ENCODE assay signal across 1 cellular context in genomic region chr6:87589693-87590416, GRCh38.
A peak's percentile ranks its signal among the peaks of the same experiment; 100 is the strongest.
TF ChIP-seq lines count a peak whose summit lies in the region.

Gene ORC3, plus strand, starts transcription at chr6:87590135. Its CDS starts 34 bp downstream, at chr6:87590169.
Gene RARS2, minus strand, starts transcription at chr6:87589987. Its CDS starts 30 bp downstream, at chr6:87589957.

TF ChIP-seq in HepG2, 621 proteins besides CTCF, POLR2A, EP300 and RAD21 (continued from another document and continues in another):
- TF ChIP-seq, protein P1, sequence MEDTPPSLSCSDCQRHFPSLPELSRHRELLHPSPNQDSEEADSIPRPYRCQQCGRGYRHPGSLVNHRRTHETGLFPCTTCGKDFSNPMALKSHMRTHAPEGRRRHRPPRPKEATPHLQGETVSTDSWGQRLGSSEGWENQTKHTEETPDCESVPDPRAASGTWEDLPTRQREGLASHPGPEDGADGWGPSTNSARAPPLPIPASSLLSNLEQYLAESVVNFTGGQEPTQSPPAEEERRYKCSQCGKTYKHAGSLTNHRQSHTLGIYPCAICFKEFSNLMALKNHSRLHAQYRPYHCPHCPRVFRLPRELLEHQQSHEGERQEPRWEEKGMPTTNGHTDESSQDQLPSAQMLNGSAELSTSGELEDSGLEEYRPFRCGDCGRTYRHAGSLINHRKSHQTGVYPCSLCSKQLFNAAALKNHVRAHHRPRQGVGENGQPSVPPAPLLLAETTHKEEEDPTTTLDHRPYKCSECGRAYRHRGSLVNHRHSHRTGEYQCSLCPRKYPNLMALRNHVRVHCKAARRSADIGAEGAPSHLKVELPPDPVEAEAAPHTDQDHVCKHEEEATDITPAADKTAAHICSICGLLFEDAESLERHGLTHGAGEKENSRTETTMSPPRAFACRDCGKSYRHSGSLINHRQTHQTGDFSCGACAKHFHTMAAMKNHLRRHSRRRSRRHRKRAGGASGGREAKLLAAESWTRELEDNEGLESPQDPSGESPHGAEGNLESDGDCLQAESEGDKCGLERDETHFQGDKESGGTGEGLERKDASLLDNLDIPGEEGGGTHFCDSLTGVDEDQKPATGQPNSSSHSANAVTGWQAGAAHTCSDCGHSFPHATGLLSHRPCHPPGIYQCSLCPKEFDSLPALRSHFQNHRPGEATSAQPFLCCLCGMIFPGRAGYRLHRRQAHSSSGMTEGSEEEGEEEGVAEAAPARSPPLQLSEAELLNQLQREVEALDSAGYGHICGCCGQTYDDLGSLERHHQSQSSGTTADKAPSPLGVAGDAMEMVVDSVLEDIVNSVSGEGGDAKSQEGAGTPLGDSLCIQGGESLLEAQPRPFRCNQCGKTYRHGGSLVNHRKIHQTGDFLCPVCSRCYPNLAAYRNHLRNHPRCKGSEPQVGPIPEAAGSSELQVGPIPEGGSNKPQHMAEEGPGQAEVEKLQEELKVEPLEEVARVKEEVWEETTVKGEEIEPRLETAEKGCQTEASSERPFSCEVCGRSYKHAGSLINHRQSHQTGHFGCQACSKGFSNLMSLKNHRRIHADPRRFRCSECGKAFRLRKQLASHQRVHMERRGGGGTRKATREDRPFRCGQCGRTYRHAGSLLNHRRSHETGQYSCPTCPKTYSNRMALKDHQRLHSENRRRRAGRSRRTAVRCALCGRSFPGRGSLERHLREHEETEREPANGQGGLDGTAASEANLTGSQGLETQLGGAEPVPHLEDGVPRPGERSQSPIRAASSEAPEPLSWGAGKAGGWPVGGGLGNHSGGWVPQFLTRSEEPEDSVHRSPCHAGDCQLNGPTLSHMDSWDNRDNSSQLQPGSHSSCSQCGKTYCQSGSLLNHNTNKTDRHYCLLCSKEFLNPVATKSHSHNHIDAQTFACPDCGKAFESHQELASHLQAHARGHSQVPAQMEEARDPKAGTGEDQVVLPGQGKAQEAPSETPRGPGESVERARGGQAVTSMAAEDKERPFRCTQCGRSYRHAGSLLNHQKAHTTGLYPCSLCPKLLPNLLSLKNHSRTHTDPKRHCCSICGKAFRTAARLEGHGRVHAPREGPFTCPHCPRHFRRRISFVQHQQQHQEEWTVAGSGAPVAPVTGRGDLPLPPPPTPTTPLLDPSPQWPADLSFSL (CRISPR knock-in tag; IDR thresholded peaks at IDR 0.05) = no peak
- peak; percentile 88; the same call in 1 of the 2 replicates for TF ChIP-seq ZNF350 (CRISPR knock-in tag; IDR thresholded peaks at IDR 0.05; ENCODE audit: borderline replicate concordance, low read depth)
- TF ChIP-seq CSRNP2 (CRISPR knock-in tag; conservative IDR thresholded peaks at IDR 0.05; ENCODE audit: low read depth) = no peak
- TF ChIP-seq FOXK1 (CRISPR knock-in tag; IDR thresholded peaks at IDR 0.05; ENCODE audit: borderline replicate concordance, low read depth) = peak; percentile 87; the same call in 1 of the 2 replicates
- TF ChIP-seq AHR (CRISPR knock-in tag; IDR thresholded peaks at IDR 0.05) = peak; percentile 88; the same call in 1 of the 2 replicates
- TF ChIP-seq, protein P2, sequence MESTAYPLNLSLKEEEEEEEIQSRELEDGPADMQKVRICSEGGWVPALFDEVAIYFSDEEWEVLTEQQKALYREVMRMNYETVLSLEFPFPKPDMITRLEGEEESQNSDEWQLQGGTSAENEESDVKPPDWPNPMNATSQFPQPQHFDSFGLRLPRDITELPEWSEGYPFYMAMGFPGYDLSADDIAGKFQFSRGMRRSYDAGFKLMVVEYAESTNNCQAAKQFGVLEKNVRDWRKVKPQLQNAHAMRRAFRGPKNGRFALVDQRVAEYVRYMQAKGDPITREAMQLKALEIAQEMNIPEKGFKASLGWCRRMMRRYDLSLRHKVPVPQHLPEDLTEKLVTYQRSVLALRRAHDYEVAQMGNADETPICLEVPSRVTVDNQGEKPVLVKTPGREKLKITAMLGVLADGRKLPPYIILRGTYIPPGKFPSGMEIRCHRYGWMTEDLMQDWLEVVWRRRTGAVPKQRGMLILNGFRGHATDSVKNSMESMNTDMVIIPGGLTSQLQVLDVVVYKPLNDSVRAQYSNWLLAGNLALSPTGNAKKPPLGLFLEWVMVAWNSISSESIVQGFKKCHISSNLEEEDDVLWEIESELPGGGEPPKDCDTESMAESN (CRISPR knock-in tag; conservative IDR thresholded peaks at IDR 0.05) = 0 out of 2 replicates have a peak, but pooled peaks have one; percentile 47
- no peak for TF ChIP-seq ZMAT3 (CRISPR knock-in tag; conservative IDR thresholded peaks at IDR 0.05)
- TF ChIP-seq CHD2 (IDR thresholded peaks at IDR 0.05; ENCODE audit: low read depth, low read length) = peak; percentile 69; the same call in 1 of the 2 replicates
- TF ChIP-seq, protein P3, sequence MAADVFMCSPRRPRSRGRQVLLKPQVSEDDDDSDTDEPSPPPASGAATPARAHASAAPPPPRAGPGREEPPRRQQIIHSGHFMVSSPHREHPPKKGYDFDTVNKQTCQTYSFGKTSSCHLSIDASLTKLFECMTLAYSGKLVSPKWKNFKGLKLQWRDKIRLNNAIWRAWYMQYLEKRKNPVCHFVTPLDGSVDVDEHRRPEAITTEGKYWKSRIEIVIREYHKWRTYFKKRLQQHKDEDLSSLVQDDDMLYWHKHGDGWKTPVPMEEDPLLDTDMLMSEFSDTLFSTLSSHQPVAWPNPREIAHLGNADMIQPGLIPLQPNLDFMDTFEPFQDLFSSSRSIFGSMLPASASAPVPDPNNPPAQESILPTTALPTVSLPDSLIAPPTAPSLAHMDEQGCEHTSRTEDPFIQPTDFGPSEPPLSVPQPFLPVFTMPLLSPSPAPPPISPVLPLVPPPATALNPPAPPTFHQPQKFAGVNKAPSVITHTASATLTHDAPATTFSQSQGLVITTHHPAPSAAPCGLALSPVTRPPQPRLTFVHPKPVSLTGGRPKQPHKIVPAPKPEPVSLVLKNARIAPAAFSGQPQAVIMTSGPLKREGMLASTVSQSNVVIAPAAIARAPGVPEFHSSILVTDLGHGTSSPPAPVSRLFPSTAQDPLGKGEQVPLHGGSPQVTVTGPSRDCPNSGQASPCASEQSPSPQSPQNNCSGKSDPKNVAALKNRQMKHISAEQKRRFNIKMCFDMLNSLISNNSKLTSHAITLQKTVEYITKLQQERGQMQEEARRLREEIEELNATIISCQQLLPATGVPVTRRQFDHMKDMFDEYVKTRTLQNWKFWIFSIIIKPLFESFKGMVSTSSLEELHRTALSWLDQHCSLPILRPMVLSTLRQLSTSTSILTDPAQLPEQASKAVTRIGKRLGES (CRISPR knock-in tag; IDR thresholded peaks at IDR 0.05; ENCODE audit: borderline replicate concordance) = no peak
- TF ChIP-seq, protein P4, sequence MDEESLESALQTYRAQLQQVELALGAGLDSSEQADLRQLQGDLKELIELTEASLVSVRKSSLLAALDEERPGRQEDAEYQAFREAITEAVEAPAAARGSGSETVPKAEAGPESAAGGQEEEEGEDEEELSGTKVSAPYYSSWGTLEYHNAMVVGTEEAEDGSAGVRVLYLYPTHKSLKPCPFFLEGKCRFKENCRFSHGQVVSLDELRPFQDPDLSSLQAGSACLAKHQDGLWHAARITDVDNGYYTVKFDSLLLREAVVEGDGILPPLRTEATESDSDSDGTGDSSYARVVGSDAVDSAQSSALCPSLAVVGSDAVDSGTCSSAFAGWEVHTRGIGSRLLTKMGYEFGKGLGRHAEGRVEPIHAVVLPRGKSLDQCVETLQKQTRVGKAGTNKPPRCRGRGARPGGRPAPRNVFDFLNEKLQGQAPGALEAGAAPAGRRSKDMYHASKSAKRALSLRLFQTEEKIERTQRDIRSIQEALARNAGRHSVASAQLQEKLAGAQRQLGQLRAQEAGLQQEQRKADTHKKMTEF (CRISPR knock-in tag; IDR thresholded peaks at IDR 0.05) = peak; percentile 77; the same call in 1 of the 2 replicates
- no peak for TF ChIP-seq ZNF329 (CRISPR knock-in tag; IDR thresholded peaks at IDR 0.05; ENCODE audit: low read depth)
- peak; percentile 94 for TF ChIP-seq E2F1 (CRISPR knock-in tag; IDR thresholded peaks at IDR 0.05)
- no peak for TF ChIP-seq DPF2 (CRISPR knock-in tag; IDR thresholded peaks at IDR 0.05; ENCODE audit: borderline replicate concordance, low read depth)
- TF ChIP-seq, protein P5, sequence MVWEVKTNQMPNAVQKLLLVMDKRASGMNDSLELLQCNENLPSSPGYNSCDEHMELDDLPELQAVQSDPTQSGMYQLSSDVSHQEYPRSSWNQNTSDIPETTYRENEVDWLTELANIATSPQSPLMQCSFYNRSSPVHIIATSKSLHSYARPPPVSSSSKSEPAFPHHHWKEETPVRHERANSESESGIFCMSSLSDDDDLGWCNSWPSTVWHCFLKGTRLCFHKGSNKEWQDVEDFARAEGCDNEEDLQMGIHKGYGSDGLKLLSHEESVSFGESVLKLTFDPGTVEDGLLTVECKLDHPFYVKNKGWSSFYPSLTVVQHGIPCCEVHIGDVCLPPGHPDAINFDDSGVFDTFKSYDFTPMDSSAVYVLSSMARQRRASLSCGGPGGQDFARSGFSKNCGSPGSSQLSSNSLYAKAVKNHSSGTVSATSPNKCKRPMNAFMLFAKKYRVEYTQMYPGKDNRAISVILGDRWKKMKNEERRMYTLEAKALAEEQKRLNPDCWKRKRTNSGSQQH (CRISPR knock-in tag; IDR thresholded peaks at IDR 0.05; ENCODE audit: low read depth) = 0 out of 2 replicates have a peak, but pooled peaks have one; percentile 80
- TF ChIP-seq CHCHD3 (CRISPR knock-in tag; IDR thresholded peaks at IDR 0.05) = no peak
- TF ChIP-seq FOSL1 (CRISPR knock-in tag; IDR thresholded peaks at IDR 0.05; ENCODE audit: borderline replicate concordance) = no peak
- peak; percentile 58 for TF ChIP-seq SOX5 (CRISPR knock-in tag; IDR thresholded peaks at IDR 0.05; ENCODE audit: borderline replicate concordance)
- no peak for TF ChIP-seq TRAFD1 (CRISPR knock-in tag; IDR thresholded peaks at IDR 0.05; ENCODE audit: borderline replicate concordance)
- TF ChIP-seq ZNF512B (CRISPR knock-in tag; IDR thresholded peaks at IDR 0.05; ENCODE audit: borderline replicate concordance) = no peak
- TF ChIP-seq ARNT2 (CRISPR knock-in tag; IDR thresholded peaks at IDR 0.05; ENCODE audit: low read depth) = peak; percentile 69; the same call in 1 of the 2 replicates
- no peak for TF ChIP-seq ZNF850 (CRISPR knock-in tag; conservative IDR thresholded peaks at IDR 0.05)
- no peak for TF ChIP-seq THYN1 (CRISPR knock-in tag; IDR thresholded peaks at IDR 0.05; ENCODE audit: borderline replicate concordance, low read depth)
- TF ChIP-seq, protein P6, sequence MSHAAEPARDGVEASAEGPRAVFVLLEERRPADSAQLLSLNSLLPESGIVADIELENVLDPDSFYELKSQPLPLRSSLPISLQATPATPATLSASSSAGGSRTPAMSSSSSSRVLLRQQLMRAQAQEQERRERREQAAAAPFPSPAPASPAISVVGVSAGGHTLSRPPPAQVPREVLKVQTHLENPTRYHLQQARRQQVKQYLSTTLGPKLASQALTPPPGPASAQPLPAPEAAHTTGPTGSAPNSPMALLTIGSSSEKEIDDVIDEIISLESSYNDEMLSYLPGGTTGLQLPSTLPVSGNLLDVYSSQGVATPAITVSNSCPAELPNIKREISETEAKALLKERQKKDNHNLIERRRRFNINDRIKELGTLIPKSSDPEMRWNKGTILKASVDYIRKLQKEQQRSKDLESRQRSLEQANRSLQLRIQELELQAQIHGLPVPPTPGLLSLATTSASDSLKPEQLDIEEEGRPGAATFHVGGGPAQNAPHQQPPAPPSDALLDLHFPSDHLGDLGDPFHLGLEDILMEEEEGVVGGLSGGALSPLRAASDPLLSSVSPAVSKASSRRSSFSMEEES (CRISPR knock-in tag; IDR thresholded peaks at IDR 0.05) = peak; percentile 83; the same call in 1 of the 2 replicates
